Comparison of ENCODE assay signal across 24 cellular contexts in the genomic region with DNA sequence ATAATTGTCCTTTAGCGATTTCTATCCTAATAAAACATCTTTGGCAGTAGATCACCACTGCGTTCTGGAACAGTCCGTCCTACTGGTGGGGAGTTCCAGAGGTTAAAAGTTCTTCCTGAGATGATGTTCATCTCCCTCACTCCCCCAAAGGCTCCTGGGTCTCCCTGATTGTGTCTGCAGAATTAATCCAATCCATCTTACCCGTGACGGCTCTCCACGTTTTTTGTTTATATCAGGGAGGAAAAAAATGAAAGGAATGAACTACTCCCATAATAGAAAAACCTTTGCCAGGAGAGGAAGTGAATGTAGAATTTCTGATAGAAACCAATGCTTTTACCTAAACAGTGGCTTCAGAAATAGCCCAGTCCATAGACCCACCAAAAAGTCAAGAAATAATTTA.
"Had no signal": no experiment of that assay in that cellular context is flagged by ENCODE, and none has a peak within 500 bp of the region (broad histone marks: within the 10 kb centered on the region; RNA-seq: fewer than 3 reads in every experiment).

No MANE protein-coding gene starts in this region.

- DNase-seq: activated CD4-positive, alpha-beta memory T cell treated with anti-CD3 and anti-CD28 coated beads, Interleukin-2, amount 10 ng/mL, durations not matched to agents 7 days and 5 days; activated CD4-positive, alpha-beta T cell treated with anti-CD3 and anti-CD28 coated beads for 36 hours; activated CD4-positive, alpha-beta T cell treated with anti-CD3 and anti-CD28 coated beads, Interleukin-2, amount 50 U/mL, for 1 hour; activated gamma-delta T cell; activated naive CD4-positive, alpha-beta T cell treated with anti-CD3 and anti-CD28 coated beads for 36 hours; activated T-cell treated with anti-CD3 and anti-CD28 coated beads for 4 hours; activated T-cell treated with anti-CD3 and anti-CD28 coated beads, Interleukin-2, amount 50 U/mL, for 48 hours; anterior cingulate cortex; body of pancreas; central memory CD4-positive, alpha-beta T cell; MG63; NCI-H1105; NCI-H1436; NCI-H1694 treated with DMSO at 0.1 percent for 48 hours; NCI-H2029 treated with DMSO at 0.1 percent for 48 hours; NCI-H510A; NCI-H526 treated with DMSO at 0.1 percent for 48 hours; SIG-M5; T-cell; T-helper 2 cell; T1000 had no signal

- H3K36me3 ChIP-seq: MG63 had no signal

- ATAC-seq: activated CD4-positive, alpha-beta T cell treated with anti-CD3 and anti-CD28 coated beads for 36 hours; activated T-helper 17 cell treated with anti-CD3 and anti-CD28 coated beads, Interleukin-2, amount 50 U/mL, for 72 hours; body of pancreas; T-cell had no signal

- H3K9me3 ChIP-seq: body of pancreas, MG63 had no signal

- H3K4me3 ChIP-seq: body of pancreas, MG63, SK-N-MC had no signal

- H3K27ac ChIP-seq: SK-N-MC, VCaP had no signal

- H3K27me3 ChIP-seq: body of pancreas, MG63 had no signal
